In genomic region chrX:114611018-114611619, GRCh38 we compare ENCODE assay signal across 8 cellular contexts. TPM values are rescaled to one million over a fixed set of nuclear protein-coding genes. Genes with fewer than 3 reads are reported as not detected.
A peak's percentile ranks its signal among the peaks of the same experiment; 100 is the strongest.
DNase-seq lines count a peak whose midpoint lies in the region; ATAC-seq and TF ChIP-seq lines count a peak whose summit lies in the region.

No MANE protein-coding gene starts in this region.

- DNase-seq in Calu3 (peak; percentile 31), H4 (ENCODE audit: low spot score) (peak; percentile 9), NCI-H187 treated with DMSO at 0.1 percent for 48 hours (lab: John Stamatoyannopoulos, UW) (peak; percentile 8), astrocyte of the cerebellum (ENCODE audit: low read depth) (peak; percentile 18), kidney epithelial cell (ENCODE audit: low read depth) (no peak), upper lobe of right lung (no peak)

- H3K36me3 Mint-ChIP-seq in Calu3 (ENCODE audit: insufficient read depth, unreplicated experiment), result peaks cover 5% of the 10 kb centered on the region

- no peaks in the 10 kb centered on the region for H3K4me1 ChIP-seq in upper lobe of right lung

- no peak overlapping the region for H3K4me3 ChIP-seq in astrocyte of the cerebellum (ENCODE audit: low read depth, low read length)
- H3K4me3 ChIP-seq in kidney epithelial cell (ENCODE audit: low read depth, low read length), result no peak overlapping the region
- no peak overlapping the region for H3K4me3 ChIP-seq in upper lobe of right lung

- no TSS peak for BruUV-seq in Calu3 (replicated peaks; lab: Mats Ljungman, UMichigan)

- intact Hi-C loops in Calu3 (cut with micrococcal nuclease; ENCODE audit: unreplicated experiment), result loop anchor here (1.0 to 5.0 kb wide), 2 partner anchors 348 to 536 kb away; no protein-coding TSS in a partner anchor
- intact Hi-C loops in upper lobe of right lung (cut with DNase I), result no loop called here

- H3K4me3 Mint-ChIP-seq in Calu3 (ENCODE audit: low read depth, unreplicated experiment), result no peak overlapping the region

- H3K4me1 Mint-ChIP-seq in Calu3 (ENCODE audit: low read depth, unreplicated experiment), result no peaks in the 10 kb centered on the region

- no peaks in the 10 kb centered on the region for H3K9me3 Mint-ChIP-seq in Calu3 (ENCODE audit: low read depth, unreplicated experiment)

- H3K36me3 ChIP-seq in kidney epithelial cell (ENCODE audit: control insufficient read depth, insufficient read depth, low read length) (no peaks in the 10 kb centered on the region), upper lobe of right lung (no peaks in the 10 kb centered on the region)

- CTCF ChIA-PET in Calu3 (lab: Charles Lee), result no interaction called here

- H3K9me3 ChIP-seq in upper lobe of right lung, result no peaks in the 10 kb centered on the region

- ATAC-seq in upper lobe of right lung (peak; percentile 57), GM19397 (IDR thresholded peaks at IDR 0.05; ENCODE audit: unreplicated experiment) (no peak)

- H3K27me3 ChIP-seq in kidney epithelial cell (ENCODE audit: control insufficient read depth, insufficient read depth, low read length), result no peaks in the 10 kb centered on the region
- no peaks in the 10 kb centered on the region for H3K27me3 ChIP-seq in upper lobe of right lung

- in situ Hi-C loops in astrocyte of the cerebellum (cut with HindIII; ENCODE audit: low sequenced_read_pairs), result no loop called here

- TF ChIP-seq CTCF in 22Rv1 (IDR thresholded peaks at IDR 0.05), result peak; percentile 77
- TF ChIP-seq CTCF in Calu3 (IDR thresholded peaks at IDR 0.05; ENCODE audit: unreplicated experiment), result peak; percentile 15
- TF ChIP-seq CTCF in astrocyte of the cerebellum (IDR thresholded peaks at IDR 0.05; ENCODE audit: low read depth, low read length, missing control alignments), result peak; percentile 70
- peak; percentile 76 for TF ChIP-seq CTCF in kidney epithelial cell (IDR thresholded peaks at IDR 0.05; ENCODE audit: insufficient read depth, low read length, poor library complexity, severe bottlenecking)
- TF ChIP-seq CTCF in upper lobe of right lung (IDR thresholded peaks at IDR 0.05), result peak; percentile 68

- H3K27ac ChIP-seq in 22Rv1, result no peak overlapping the region
- H3K27ac ChIP-seq in upper lobe of right lung, result no peak overlapping the region

- H3K27me3 Mint-ChIP-seq in Calu3 (ENCODE audit: unreplicated experiment), result peaks cover 5% of the 10 kb centered on the region

- H3K27ac Mint-ChIP-seq in Calu3 (ENCODE audit: unreplicated experiment), result no peak overlapping the region

RNA-seq across cellular contexts. Expression of gene HTR2C, which starts 27.2 kb away (rescaled TPM):
- not detected in 2 replicates for total RNA-seq in Calu3 (2022)
- total RNA-seq in H4 (2014; rRNA removed; shearing (Covaris generic)), result not detected in 2 replicates
- not detected in 2 replicates for total RNA-seq in kidney epithelial cell
- total RNA-seq in upper lobe of right lung, result not detected

Comparison
In these comparisons a context has a peak if more than half of its experiments do, and no peak if none do; other contexts are left out.
1. CTCF ChIP-seq: peak in every context shown above with its lines; median percentile 77 in 22Rv1; 76 in kidney epithelial cell; 70 in astrocyte of the cerebellum; 68 in upper lobe of right lung; 15 in Calu3.
2. DNase-seq: peak in Calu3 (single experiment), H4 (single experiment), NCI-H187 treated with DMSO at 0.1 percent for 48 hours (single experiment) and astrocyte of the cerebellum (single experiment); none in kidney epithelial cell (single experiment) and upper lobe of right lung (single experiment).